21 cellular contexts compared by ENCODE assay signal in the genomic region with DNA sequence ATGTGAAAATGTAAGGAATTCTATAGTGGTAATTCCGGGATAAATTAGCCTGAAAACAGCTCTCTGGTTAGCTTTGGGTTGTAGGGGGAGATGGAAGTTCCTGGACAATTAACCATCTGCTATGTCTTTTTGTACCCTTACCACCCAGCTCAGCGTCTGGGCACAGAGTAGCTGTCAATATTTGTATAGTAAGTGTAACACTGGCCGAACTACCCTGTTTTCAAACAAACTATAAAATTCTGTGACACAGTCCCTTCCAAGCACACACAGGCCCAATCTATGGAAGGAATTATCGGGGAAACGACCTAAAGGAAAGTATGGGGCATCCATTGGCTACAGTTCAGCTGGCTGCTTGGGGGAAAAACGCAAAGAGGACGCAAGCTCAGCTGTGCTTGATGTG. TPM values are rescaled to one million over a fixed set of nuclear protein-coding genes. Genes with fewer than 3 reads are reported as not detected.
DNase-seq lines count a peak whose midpoint lies in the region; ATAC-seq and TF ChIP-seq lines count a peak whose summit lies in the region.
"Had no signal": no experiment of that assay in that cellular context is flagged by ENCODE, and none has a peak within 500 bp of the region (broad histone marks: within the 10 kb centered on the region; RNA-seq: fewer than 3 reads in every experiment).

No MANE protein-coding gene starts in this region.

- ATAC-seq in WTC11 = no peak
- ATAC-seq in left colon = peak; percentile 83
- ATAC-seq: body of pancreas, HepG2 had no signal

- H3K27me3 Mint-ChIP-seq in WTC11 (ENCODE audit: low read depth) = peaks cover 69% of the 10 kb centered on the region
- H3K27me3 Mint-ChIP-seq in osteocyte (ENCODE audit: unreplicated experiment) = peaks cover 58% of the 10 kb centered on the region

- H3K9me3 ChIP-seq in right atrium auricular region = no peaks in the 10 kb centered on the region
- H3K9me3 ChIP-seq: body of pancreas had no signal

- H3K36me3 Mint-ChIP-seq in WTC11 (no peaks in the 10 kb centered on the region), osteocyte (ENCODE audit: unreplicated experiment) (no peaks in the 10 kb centered on the region)

- 0 out of 2 replicates have a peak, but pooled peaks cover 3% of the 10 kb centered on the region for H3K9me3 Mint-ChIP-seq in WTC11
- no peaks in the 10 kb centered on the region for H3K9me3 Mint-ChIP-seq in osteocyte (ENCODE audit: unreplicated experiment)
- H3K9me3 Mint-ChIP-seq: activated B cell treated with CpG ODN at 0.5 μM for 24 hours had no signal

- H3K4me3 Mint-ChIP-seq in WTC11 (peak overlapping the region; percentile 74), osteocyte (ENCODE audit: unreplicated experiment) (peak overlapping the region; percentile 53)
- H3K4me3 Mint-ChIP-seq: activated B cell treated with CpG ODN at 0.5 μM for 24 hours had no signal

- POLR2A ChIA-PET in WTC11 (lab: Charles Lee) = no interaction called here

- no peaks in the 10 kb centered on the region for H3K36me3 ChIP-seq in right atrium auricular region

- DNase-seq in NCI-H1092 treated with DMSO at 0.1 percent for 48 hours (lab: John Stamatoyannopoulos, UW) = peak; percentile 55
- no peak for DNase-seq in NCI-H1092 (lab: John Stamatoyannopoulos, UW)
- no peak for DNase-seq in WTC11 (ENCODE audit: low spot score)
- no peak for DNase-seq in left colon
- no peak for DNase-seq in osteocyte (ENCODE audit: extremely low spot score, unreplicated experiment)
- DNase-seq in HuH-7.5 (ENCODE audit: low spot score) = no peak
- no peak for DNase-seq in right atrium auricular region (ENCODE audit: low spot score)
- DNase-seq in middle frontal gyrus (ENCODE audit: extremely low spot score, low spot score) = no peak
- DNase-seq: 8988T; activated B cell treated with CpG ODN at 0.5 μM for 24 hours; activated CD8-positive, alpha-beta memory T cell treated with anti-CD3 and anti-CD28 coated beads, Interleukin-2, amount 50 U/mL, for 4 hours; activated effector memory CD4-positive, alpha-beta T cell treated with anti-CD3 and anti-CD28 coated beads, Interleukin-2, amount 50 U/mL, for 16 hours; body of pancreas; NCI-H1930; stimulated activated naive CD4-positive, alpha-beta T cell treated with Interleukin-2 at 50 U/mL for 16 hours; SW 1271 had no signal

- peaks cover 0 to 17% of the 10 kb centered on the region in 2 donors for H3K4me1 ChIP-seq in right atrium auricular region

- peaks cover 6 to 10% of the 10 kb centered on the region in 2 donors for H3K27me3 ChIP-seq in right atrium auricular region

- H3K27ac Mint-ChIP-seq in WTC11 = no peak overlapping the region
- H3K27ac Mint-ChIP-seq in osteocyte (ENCODE audit: unreplicated experiment) = no peak overlapping the region
- H3K27ac Mint-ChIP-seq: activated B cell treated with CpG ODN at 0.5 μM for 24 hours had no signal

- H3K4me1 Mint-ChIP-seq in WTC11 = peaks cover 16% of the 10 kb centered on the region
- H3K4me1 Mint-ChIP-seq in osteocyte (ENCODE audit: unreplicated experiment) = peaks cover 8% of the 10 kb centered on the region

- no peak overlapping the region for H3K4me3 ChIP-seq in right atrium auricular region
- H3K4me3 ChIP-seq: body of pancreas had no signal

- intact Hi-C loops in left colon (cut with DNase I, micrococcal nuclease) = no loop called here

- CTCF ChIA-PET in WTC11 (lab: Charles Lee) = no interaction called here

- no peak for TF ChIP-seq CTCF in WTC11 (IDR thresholded peaks at IDR 0.05)
- no peak for TF ChIP-seq CTCF in osteocyte (IDR thresholded peaks at IDR 0.05)
- no peak for TF ChIP-seq CTCF in right atrium auricular region (IDR thresholded peaks at IDR 0.05)

- H3K27ac ChIP-seq in right atrium auricular region = no peak overlapping the region
- H3K27ac ChIP-seq: body of pancreas had no signal

TF ChIP-seq in WTC11, 78 proteins besides CTCF, POLR2A, EP300 and RAD21 (continues in another document):
- TF ChIP-seq NR1H2 (CRISPR knock-in tag; IDR thresholded peaks at IDR 0.05) (no peak), EMX1 (CRISPR knock-in tag; IDR thresholded peaks at IDR 0.05) (no peak), PRRX2 (CRISPR knock-in tag; IDR thresholded peaks at IDR 0.05) (no peak), SMAD3 (CRISPR knock-in tag; IDR thresholded peaks at IDR 0.05; ENCODE audit: borderline replicate concordance) (no peak), TP53 (CRISPR knock-in tag; IDR thresholded peaks at IDR 0.05) (no peak), ZNF671 (CRISPR knock-in tag; IDR thresholded peaks at IDR 0.05) (no peak), SOX15 (CRISPR knock-in tag; IDR thresholded peaks at IDR 0.05) (no peak)
- TF ChIP-seq, protein P1, sequence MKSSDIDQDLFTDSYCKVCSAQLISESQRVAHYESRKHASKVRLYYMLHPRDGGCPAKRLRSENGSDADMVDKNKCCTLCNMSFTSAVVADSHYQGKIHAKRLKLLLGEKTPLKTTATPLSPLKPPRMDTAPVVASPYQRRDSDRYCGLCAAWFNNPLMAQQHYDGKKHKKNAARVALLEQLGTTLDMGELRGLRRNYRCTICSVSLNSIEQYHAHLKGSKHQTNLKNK (CRISPR knock-in tag; IDR thresholded peaks at IDR 0.05) = no peak
- TF ChIP-seq, protein P2, sequence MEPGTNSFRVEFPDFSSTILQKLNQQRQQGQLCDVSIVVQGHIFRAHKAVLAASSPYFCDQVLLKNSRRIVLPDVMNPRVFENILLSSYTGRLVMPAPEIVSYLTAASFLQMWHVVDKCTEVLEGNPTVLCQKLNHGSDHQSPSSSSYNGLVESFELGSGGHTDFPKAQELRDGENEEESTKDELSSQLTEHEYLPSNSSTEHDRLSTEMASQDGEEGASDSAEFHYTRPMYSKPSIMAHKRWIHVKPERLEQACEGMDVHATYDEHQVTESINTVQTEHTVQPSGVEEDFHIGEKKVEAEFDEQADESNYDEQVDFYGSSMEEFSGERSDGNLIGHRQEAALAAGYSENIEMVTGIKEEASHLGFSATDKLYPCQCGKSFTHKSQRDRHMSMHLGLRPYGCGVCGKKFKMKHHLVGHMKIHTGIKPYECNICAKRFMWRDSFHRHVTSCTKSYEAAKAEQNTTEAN (CRISPR knock-in tag; IDR thresholded peaks at IDR 0.05) = no peak
- TF ChIP-seq, protein P3, sequence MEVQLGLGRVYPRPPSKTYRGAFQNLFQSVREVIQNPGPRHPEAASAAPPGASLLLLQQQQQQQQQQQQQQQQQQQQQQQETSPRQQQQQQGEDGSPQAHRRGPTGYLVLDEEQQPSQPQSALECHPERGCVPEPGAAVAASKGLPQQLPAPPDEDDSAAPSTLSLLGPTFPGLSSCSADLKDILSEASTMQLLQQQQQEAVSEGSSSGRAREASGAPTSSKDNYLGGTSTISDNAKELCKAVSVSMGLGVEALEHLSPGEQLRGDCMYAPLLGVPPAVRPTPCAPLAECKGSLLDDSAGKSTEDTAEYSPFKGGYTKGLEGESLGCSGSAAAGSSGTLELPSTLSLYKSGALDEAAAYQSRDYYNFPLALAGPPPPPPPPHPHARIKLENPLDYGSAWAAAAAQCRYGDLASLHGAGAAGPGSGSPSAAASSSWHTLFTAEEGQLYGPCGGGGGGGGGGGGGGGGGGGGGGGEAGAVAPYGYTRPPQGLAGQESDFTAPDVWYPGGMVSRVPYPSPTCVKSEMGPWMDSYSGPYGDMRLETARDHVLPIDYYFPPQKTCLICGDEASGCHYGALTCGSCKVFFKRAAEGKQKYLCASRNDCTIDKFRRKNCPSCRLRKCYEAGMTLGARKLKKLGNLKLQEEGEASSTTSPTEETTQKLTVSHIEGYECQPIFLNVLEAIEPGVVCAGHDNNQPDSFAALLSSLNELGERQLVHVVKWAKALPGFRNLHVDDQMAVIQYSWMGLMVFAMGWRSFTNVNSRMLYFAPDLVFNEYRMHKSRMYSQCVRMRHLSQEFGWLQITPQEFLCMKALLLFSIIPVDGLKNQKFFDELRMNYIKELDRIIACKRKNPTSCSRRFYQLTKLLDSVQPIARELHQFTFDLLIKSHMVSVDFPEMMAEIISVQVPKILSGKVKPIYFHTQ (CRISPR knock-in tag; IDR thresholded peaks at IDR 0.05) = no peak
- TF ChIP-seq, protein P4, sequence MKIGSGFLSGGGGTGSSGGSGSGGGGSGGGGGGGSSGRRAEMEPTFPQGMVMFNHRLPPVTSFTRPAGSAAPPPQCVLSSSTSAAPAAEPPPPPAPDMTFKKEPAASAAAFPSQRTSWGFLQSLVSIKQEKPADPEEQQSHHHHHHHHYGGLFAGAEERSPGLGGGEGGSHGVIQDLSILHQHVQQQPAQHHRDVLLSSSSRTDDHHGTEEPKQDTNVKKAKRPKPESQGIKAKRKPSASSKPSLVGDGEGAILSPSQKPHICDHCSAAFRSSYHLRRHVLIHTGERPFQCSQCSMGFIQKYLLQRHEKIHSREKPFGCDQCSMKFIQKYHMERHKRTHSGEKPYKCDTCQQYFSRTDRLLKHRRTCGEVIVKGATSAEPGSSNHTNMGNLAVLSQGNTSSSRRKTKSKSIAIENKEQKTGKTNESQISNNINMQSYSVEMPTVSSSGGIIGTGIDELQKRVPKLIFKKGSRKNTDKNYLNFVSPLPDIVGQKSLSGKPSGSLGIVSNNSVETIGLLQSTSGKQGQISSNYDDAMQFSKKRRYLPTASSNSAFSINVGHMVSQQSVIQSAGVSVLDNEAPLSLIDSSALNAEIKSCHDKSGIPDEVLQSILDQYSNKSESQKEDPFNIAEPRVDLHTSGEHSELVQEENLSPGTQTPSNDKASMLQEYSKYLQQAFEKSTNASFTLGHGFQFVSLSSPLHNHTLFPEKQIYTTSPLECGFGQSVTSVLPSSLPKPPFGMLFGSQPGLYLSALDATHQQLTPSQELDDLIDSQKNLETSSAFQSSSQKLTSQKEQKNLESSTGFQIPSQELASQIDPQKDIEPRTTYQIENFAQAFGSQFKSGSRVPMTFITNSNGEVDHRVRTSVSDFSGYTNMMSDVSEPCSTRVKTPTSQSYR (CRISPR knock-in tag; IDR thresholded peaks at IDR 0.05) = no peak
- TF ChIP-seq, protein P5, sequence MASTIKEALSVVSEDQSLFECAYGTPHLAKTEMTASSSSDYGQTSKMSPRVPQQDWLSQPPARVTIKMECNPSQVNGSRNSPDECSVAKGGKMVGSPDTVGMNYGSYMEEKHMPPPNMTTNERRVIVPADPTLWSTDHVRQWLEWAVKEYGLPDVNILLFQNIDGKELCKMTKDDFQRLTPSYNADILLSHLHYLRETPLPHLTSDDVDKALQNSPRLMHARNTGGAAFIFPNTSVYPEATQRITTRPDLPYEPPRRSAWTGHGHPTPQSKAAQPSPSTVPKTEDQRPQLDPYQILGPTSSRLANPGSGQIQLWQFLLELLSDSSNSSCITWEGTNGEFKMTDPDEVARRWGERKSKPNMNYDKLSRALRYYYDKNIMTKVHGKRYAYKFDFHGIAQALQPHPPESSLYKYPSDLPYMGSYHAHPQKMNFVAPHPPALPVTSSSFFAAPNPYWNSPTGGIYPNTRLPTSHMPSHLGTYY (CRISPR knock-in tag; IDR thresholded peaks at IDR 0.05) = no peak

RNA-seq across cellular contexts. Expression of a gene that starts 0.9 kb away (rescaled TPM):
- 0.34 to 0.83 TPM in 2 of 3 replicates, not detected in the other for total RNA-seq in WTC11 (2021)
- total RNA-seq in left colon = under 1 TPM; 0.34 to 0.45 TPM
- not detected in 2 replicates for total RNA-seq in osteocyte
- total RNA-seq in right atrium auricular region = not detected
- total RNA-seq: activated B cell treated with CpG ODN at 0.5 μM for 24 hours, body of pancreas, HepG2, kidney, LHCN-M2, mucosa of gallbladder, skeletal muscle tissue had no signal
